10 cellular contexts compared by ENCODE assay signal in the genomic region with DNA sequence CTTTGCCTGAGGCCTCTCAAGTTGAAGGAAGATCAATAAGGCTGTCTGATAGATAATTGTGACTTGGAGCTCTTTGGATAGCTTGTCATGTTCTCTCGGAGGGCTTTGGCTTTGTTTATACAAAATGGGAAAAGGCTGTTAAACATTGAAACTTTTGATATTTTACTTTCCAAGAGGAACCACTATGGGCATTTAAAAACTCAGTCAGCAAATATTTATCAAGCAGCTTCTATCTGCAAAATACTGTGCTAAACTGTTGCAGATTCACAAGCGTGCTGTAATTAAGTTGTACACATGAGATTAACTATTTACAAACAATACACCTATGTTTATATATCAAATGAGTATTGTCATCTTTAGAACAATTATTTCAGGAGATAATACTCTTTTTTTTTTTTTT. TPM values are rescaled to one million over a fixed set of nuclear protein-coding genes. Genes with fewer than 3 reads are reported as not detected.
DNase-seq lines count a peak whose midpoint lies in the region; ATAC-seq, FAIRE-seq and TF ChIP-seq lines count a peak whose summit lies in the region.
"Had no signal": no experiment of that assay in that cellular context is flagged by ENCODE, and none has a peak within 500 bp of the region (broad histone marks: within the 10 kb centered on the region; RNA-seq: fewer than 3 reads in every experiment).

No MANE protein-coding gene starts in this region.

- TF ChIP-seq EP300 in GM12878 (IDR thresholded peaks at IDR 0.05; ENCODE audit: borderline replicate concordance in 1 of 2, control insufficient read depth in 1 of 2, low read depth in 2 of 2, low read length in 2 of 2), result no peak

- no peak for TF ChIP-seq CTCF in KMS-11 (conservative IDR thresholded peaks at IDR 0.05; ENCODE audit: low read depth, low read length)
- TF ChIP-seq CTCF in GM12878 (IDR thresholded peaks at IDR 0.05 in 2 of 3, conservative IDR thresholded peaks at IDR 0.05 in 1 of 3; ENCODE audit: control insufficient read depth in 2 of 3, extremely low read depth in 1 of 3, insufficient read depth in 1 of 3, low read depth in 3 of 3, low read length in 3 of 3), result no peak
- TF ChIP-seq CTCF in lower leg skin (IDR thresholded peaks at IDR 0.05), result no peak

- H3K27ac Mint-ChIP-seq in natural killer cell treated with Interleukin-12 subunit alpha and Interleukin-12 subunit beta and Interleukin-15 and Interleukin-18, amount 100 ng/mL, for 72 hours, result peak overlapping the region; percentile 81 to 91
- H3K27ac Mint-ChIP-seq: memory B cell had no signal

- intact Hi-C loops in GM12878 (cut with micrococcal nuclease; ENCODE audit: unreplicated experiment), result loop anchor here (1.0 to 5.0 kb wide), 2 partner anchors 35 to 173 kb away; partner anchors contain the start of genes SORL1 and SORL1-AS1
- intact Hi-C loops in lower leg skin (cut with DNase I; ENCODE audit: low total_unique reads), result no loop called here

- H3K27ac ChIP-seq in BLaER1 (peak overlapping the region; percentile 59), KMS-11 (peak overlapping the region; percentile 75), GM12878 (ENCODE audit: control insufficient read depth, insufficient read depth) (peak overlapping the region; percentile 9; the same call in 1 of the 2 replicates)

- POLR2A ChIA-PET in GM12878 (lab: Charles Lee), result interaction anchor here (0.6 to 2.2 kb wide), 12 partner anchors 10 to 992 kb away, joined by 3 to 11 read pairs (median 6); no protein-coding TSS in a partner anchor

- H2AFZ ChIP-seq in KMS-11 (ENCODE audit: low read depth) (no peak overlapping the region), GM12878 (ENCODE audit: control insufficient read depth, low read depth, low read length) (peak overlapping the region; percentile 64; the same call in 1 of the 2 replicates)

- H3K9me3 Mint-ChIP-seq in natural killer cell treated with Interleukin-12 subunit alpha and Interleukin-12 subunit beta and Interleukin-15 and Interleukin-18, amount 100 ng/mL, for 72 hours, result no peaks in the 10 kb centered on the region
- H3K9me3 Mint-ChIP-seq: memory B cell had no signal

- no peaks in the 10 kb centered on the region for H3K27me3 Mint-ChIP-seq in natural killer cell treated with Interleukin-12 subunit alpha and Interleukin-12 subunit beta and Interleukin-15 and Interleukin-18, amount 100 ng/mL, for 72 hours
- H3K27me3 Mint-ChIP-seq: memory B cell had no signal

- WGBS in GM12878 (ENCODE audit: insufficient coverage, insufficient replicate concordance, low lambda C conversion rate, missing lambda C conversion rate), result 95% methylated on average over 2 of the region's 2 CpGs
- WGBS in lower leg skin, 2 donors, result 33 to 36% methylated on average over 2 of the region's 2 CpGs

- no peak for TF ChIP-seq RAD21 in GM12878 (IDR thresholded peaks at IDR 0.05; ENCODE audit: insufficient read depth, low read depth, low read length)

- DNase-seq in GM12878 (ENCODE audit: low read depth, low spot score), result no peak
- DNase-seq in natural killer cell treated with Interleukin-12 subunit alpha and Interleukin-12 subunit beta and Interleukin-15 and Interleukin-18, amount 100 ng/mL, for 72 hours (ENCODE audit: low spot score), result no peak
- no peak for DNase-seq in lower leg skin (ENCODE audit: low spot score in 2 of 2)
- DNase-seq in medulla oblongata (ENCODE audit: extremely low spot score), result no peak
- DNase-seq in HCEC 1CT, result no peak
- DNase-seq: COR-L47 had no signal

- no peak for FAIRE-seq in GM12878 (lab: Jason Lieb, UNC)

- CTCF ChIA-PET in GM12878 (lab: Yijun Ruan, JAX), result interaction anchor here (0.7 to 1.9 kb wide), 11 partner anchors 8 to 158 kb away, joined by 3 to 7 read pairs (median 4); no protein-coding TSS in a partner anchor

- in situ Hi-C loops in GM12878 (cut with MboI), result no loop called here

- no peaks in the 10 kb centered on the region for H3K27me3 ChIP-seq in BLaER1
- no peaks in the 10 kb centered on the region for H3K27me3 ChIP-seq in KMS-11 (ENCODE audit: insufficient read depth, low read depth)
- no peaks in the 10 kb centered on the region for H3K27me3 ChIP-seq in GM12878 (replicated peaks in 1 of 2; ENCODE audit: control insufficient read depth in 2 of 2, insufficient read depth in 2 of 2, low read length in 1 of 2)

- ATAC-seq in GM12878 (no peak), HG03135 (IDR thresholded peaks at IDR 0.05; ENCODE audit: unreplicated experiment) (no peak)
- ATAC-seq in natural killer cell treated with Interleukin-12 subunit alpha and Interleukin-12 subunit beta and Interleukin-15 and Interleukin-18, amount 100 ng/mL, for 72 hours, result no peak

- SMC1A ChIA-PET in GM12878 (lab: Charles Lee; ENCODE audit: uncharacterized antibody, unreplicated experiment), result interaction anchor here (0.8 to 10.5 kb wide), 14 partner anchors 9 to 174 kb away, joined by 4 to 103 read pairs (median 6); no protein-coding TSS in a partner anchor

- H3K4me3 ChIP-seq in BLaER1 (no peak overlapping the region), KMS-11 (IDR thresholded peaks at IDR 0.05; ENCODE audit: insufficient read depth, low read depth, low read length) (no peak overlapping the region), GM12878 (no peak overlapping the region), lower leg skin (ENCODE audit: low read depth, poor library complexity, severe bottlenecking) (no peak overlapping the region)

- peaks cover 37 to 46% of the 10 kb centered on the region in 2 donors for H3K4me1 Mint-ChIP-seq in natural killer cell treated with Interleukin-12 subunit alpha and Interleukin-12 subunit beta and Interleukin-15 and Interleukin-18, amount 100 ng/mL, for 72 hours (ENCODE audit: low read depth in 2 of 2)

- H3K9ac ChIP-seq in BLaER1 (no peak overlapping the region), KMS-11 (no peak overlapping the region; the same call in 1 of the 2 replicates), GM12878 (ENCODE audit: control insufficient read depth, insufficient read depth, low read length) (no peak overlapping the region)

- H3K9me3 ChIP-seq in BLaER1 (peaks cover 8% of the 10 kb centered on the region), GM12878 (replicated peaks; ENCODE audit: control insufficient read depth, insufficient read depth, low read length) (no peaks in the 10 kb centered on the region)

- H4K20me1 ChIP-seq in BLaER1 (no peaks in the 10 kb centered on the region), KMS-11 (ENCODE audit: insufficient read depth) (no peaks in the 10 kb centered on the region), GM12878 (ENCODE audit: control insufficient read depth, insufficient read depth) (no peaks in the 10 kb centered on the region)

- no TSS peak for BruUV-seq in GM12878 (replicated peaks; lab: Mats Ljungman, UMichigan)

- RAD21 ChIA-PET in GM12878 (lab: Charles Lee; ENCODE audit: unreplicated experiment), result interaction anchor here (1.0 to 2.3 kb wide), 9 partner anchors 12 to 81 kb away, joined by 3 to 14 read pairs (median 4); no protein-coding TSS in a partner anchor

- no peaks in the 10 kb centered on the region for H3K79me2 ChIP-seq in KMS-11 (ENCODE audit: insufficient read depth, low read depth)
- no peaks in the 10 kb centered on the region for H3K79me2 ChIP-seq in GM12878 (ENCODE audit: control insufficient read depth, insufficient read depth, low read length)

- peak overlapping the region; percentile 77 for H3K4me3 Mint-ChIP-seq in natural killer cell treated with Interleukin-12 subunit alpha and Interleukin-12 subunit beta and Interleukin-15 and Interleukin-18, amount 100 ng/mL, for 72 hours
- H3K4me3 Mint-ChIP-seq: memory B cell had no signal

- H3K4me1 ChIP-seq in BLaER1 (peaks cover 68% of the 10 kb centered on the region), KMS-11 (ENCODE audit: low read depth, poor library complexity, severe bottlenecking) (peaks cover 73% of the 10 kb centered on the region), GM12878 (ENCODE audit: control insufficient read depth, insufficient read depth, low read length) (peaks cover 50% of the 10 kb centered on the region)

- H3K36me3 ChIP-seq in BLaER1 (no peaks in the 10 kb centered on the region), KMS-11 (ENCODE audit: insufficient read depth) (no peaks in the 10 kb centered on the region), GM12878 (ENCODE audit: control insufficient read depth in 2 of 2, insufficient read depth in 2 of 2, low read length in 1 of 2) (no peaks in the 10 kb centered on the region)

- H3K36me3 Mint-ChIP-seq in natural killer cell treated with Interleukin-12 subunit alpha and Interleukin-12 subunit beta and Interleukin-15 and Interleukin-18, amount 100 ng/mL, for 72 hours, result no peaks in the 10 kb centered on the region
- H3K36me3 Mint-ChIP-seq: memory B cell had no signal

- no peak for TF ChIP-seq POLR2A in GM12878 (IDR thresholded peaks at IDR 0.05; ENCODE audit: low read depth, low read length)
- no peak for TF ChIP-seq POLR2A in lower leg skin (IDR thresholded peaks at IDR 0.05)

- H3K4me2 ChIP-seq in BLaER1 (peak overlapping the region; percentile 60), KMS-11 (peak overlapping the region; percentile 63; the same call in 1 of the 2 replicates), GM12878 (ENCODE audit: control insufficient read depth, insufficient read depth) (no peak overlapping the region)

TF ChIP-seq in GM12878, 131 proteins besides CTCF, POLR2A, EP300 and RAD21:
- TF ChIP-seq POLR2AphosphoS5 (IDR thresholded peaks at IDR 0.05; ENCODE audit: low read length) (no peak), CHD1 (IDR thresholded peaks at IDR 0.05; ENCODE audit: low read depth, low read length) (no peak), FOS (IDR thresholded peaks at IDR 0.05; ENCODE audit: borderline replicate concordance, extremely low read depth, insufficient read length) (no peak)

RNA-seq across cellular contexts. Expression of gene SORL1, which starts 34.5 kb away (rescaled TPM):
- 727 and 773 TPM in 2 replicates for total RNA-seq in GM12878 (2013; cell fraction: nucleolus; rRNA removed)
- total RNA-seq in GM12878 (2014; rRNA removed) (75.1 and 77.9 TPM in 2 replicates), GM12878 (2014; rRNA removed; fragmentation: Illumina TruSeq; extraction: Trizol) (58.7 and 61.4 TPM in 2 replicates), GM12878 (2021) (99.6 and 107 TPM in 2 replicates), lower leg skin (10 to 100 TPM; 12.5 to 21.8 (median 14.7) TPM)
- polyA plus RNA-seq in GM12878 (2011; ENCODE audit: low read depth), result 41.0 TPM
- polyA plus RNA-seq in GM12878 (2011; rRNA removed) (74.4 and 102 TPM in 2 replicates), GM12878 (2014; fragmentation: Illumina TruSeq; extraction: Trizol) (60.0 and 68.0 TPM in 2 replicates), GM12878 (2014; fragmentation: Nextera tagmentation; extraction: Ambion mirVana) (10 to 100 TPM; 20.2 to 26.0 TPM), GM12878 (2014; rRNA removed) (42.4 and 44.0 TPM in 2 replicates), GM12878 (2016; fragmentation: Nextera tagmentation; extraction: Ambion mirVana) (10 to 100 TPM; 59.9 to 64.7 TPM)
- polyA plus RNA-seq in GM12878 (2011; cell fraction: cytosol; rRNA removed), result 126 and 169 TPM in 2 replicates
- 326 and 357 TPM in 2 replicates for polyA plus RNA-seq in GM12878 (2011; cell fraction: nucleus; rRNA removed)
- 51.9 and 68.0 TPM in 2 replicates for polyA plus RNA-seq in GM12878 (2012)
- polyA minus RNA-seq in GM12878 (2011; rRNA and poly(A)+ RNA removed), result 515 and 644 TPM in 2 replicates
- 113 and 121 TPM in 2 replicates for polyA minus RNA-seq in GM12878 (2011; cell fraction: cytosol; rRNA and poly(A)+ RNA removed)
- polyA minus RNA-seq in GM12878 (2011; cell fraction: nucleus; rRNA and poly(A)+ RNA removed), result 258 and 338 TPM in 2 replicates
- 10 to 100 TPM; 26.8 to 45.5 TPM for total RNA-seq in natural killer cell treated with Interleukin-12 subunit alpha and Interleukin-12 subunit beta and Interleukin-15 and Interleukin-18, amount 100 ng/mL, for 72 hours

Comparison
In these comparisons a context has a peak if more than half of its experiments do, and no peak if none do; other contexts are left out.
1. H3K27ac ChIP-seq: peak in every context shown above with its lines; median percentile 75 in KMS-11; 59 in BLaER1; 9 in GM12878.